In genomic region chr5:7894860-7895259, GRCh38 we compare ENCODE assay signal across 10 cellular contexts. TPM values are rescaled to one million over a fixed set of nuclear protein-coding genes. Genes with fewer than 3 reads are reported as not detected.
DNase-seq lines count a peak whose midpoint lies in the region; ATAC-seq lines count a peak whose summit lies in the region.
"Had no signal": no experiment of that assay in that cellular context is flagged by ENCODE, and none has a peak within 500 bp of the region (broad histone marks: within the 10 kb centered on the region; RNA-seq: fewer than 3 reads in every experiment).

No MANE protein-coding gene starts in this region.

- H3K4me1 Mint-ChIP-seq in activated T-cell treated with anti-CD3 and anti-CD28 coated beads, Interleukin-2, amount 50 U/mL, for 4 hours (ENCODE audit: low read depth), result peaks cover 10% of the 10 kb centered on the region
- H3K4me1 Mint-ChIP-seq in stimulated activated naive CD8-positive, alpha-beta T cell treated with anti-CD3 and anti-CD28 coated beads, Interleukin-15, Interleukin-2, amounts not matched to agents 100 ng/mL and 50 ng/mL, for 24 hours (ENCODE audit: low read depth), result peaks cover 15% of the 10 kb centered on the region

- H3K9me3 Mint-ChIP-seq in activated T-cell treated with anti-CD3 and anti-CD28 coated beads, Interleukin-2, amount 50 U/mL, for 4 hours, result no peaks in the 10 kb centered on the region
- no peaks in the 10 kb centered on the region for H3K9me3 Mint-ChIP-seq in stimulated activated naive CD8-positive, alpha-beta T cell treated with anti-CD3 and anti-CD28 coated beads, Interleukin-15, Interleukin-2, amounts not matched to agents 100 ng/mL and 50 ng/mL, for 24 hours

- peak; percentile 78 to 83 for ATAC-seq in activated T-cell treated with anti-CD3 and anti-CD28 coated beads, Interleukin-2, amount 50 U/mL, for 4 hours
- peak; percentile 98 for ATAC-seq in GM21723 (IDR thresholded peaks at IDR 0.05; ENCODE audit: unreplicated experiment)
- ATAC-seq in HG03175 (IDR thresholded peaks at IDR 0.05; ENCODE audit: unreplicated experiment), result peak; percentile 96
- ATAC-seq: upper lobe of right lung had no signal

- no peaks in the 10 kb centered on the region for H3K27me3 Mint-ChIP-seq in activated T-cell treated with anti-CD3 and anti-CD28 coated beads, Interleukin-2, amount 50 U/mL, for 4 hours (ENCODE audit: low read depth)
- H3K27me3 Mint-ChIP-seq in stimulated activated naive CD8-positive, alpha-beta T cell treated with anti-CD3 and anti-CD28 coated beads, Interleukin-15, Interleukin-2, amounts not matched to agents 100 ng/mL and 50 ng/mL, for 24 hours, result no peaks in the 10 kb centered on the region

- DNase-seq in activated T-cell treated with anti-CD3 and anti-CD28 coated beads, Interleukin-2, amount 50 U/mL, for 4 hours, result no peak
- DNase-seq in activated T-cell treated with anti-CD3 and anti-CD28 coated beads, Interleukin-2, amount 50 U/mL, for 1 hour, result no peak
- no peak for DNase-seq in GF-D8 (lab: John Stamatoyannopoulos, UW)
- DNase-seq in stimulated activated naive CD4-positive, alpha-beta T cell treated with Interleukin-2 at 50 U/mL for 16 hours (lab: John Stamatoyannopoulos, UW), result no peak
- no peak for DNase-seq in KBM-7
- DNase-seq: foreskin fibroblast, upper lobe of right lung had no signal

- H3K36me3 Mint-ChIP-seq in activated T-cell treated with anti-CD3 and anti-CD28 coated beads, Interleukin-2, amount 50 U/mL, for 4 hours (ENCODE audit: insufficient read depth), result peaks cover 73% of the 10 kb centered on the region
- H3K36me3 Mint-ChIP-seq in stimulated activated naive CD8-positive, alpha-beta T cell treated with anti-CD3 and anti-CD28 coated beads, Interleukin-15, Interleukin-2, amounts not matched to agents 100 ng/mL and 50 ng/mL, for 24 hours (ENCODE audit: low read depth), result peaks cover 88% of the 10 kb centered on the region

- H3K4me3 Mint-ChIP-seq in activated T-cell treated with anti-CD3 and anti-CD28 coated beads, Interleukin-2, amount 50 U/mL, for 4 hours, result no peak overlapping the region
- H3K4me3 Mint-ChIP-seq in stimulated activated naive CD8-positive, alpha-beta T cell treated with anti-CD3 and anti-CD28 coated beads, Interleukin-15, Interleukin-2, amounts not matched to agents 100 ng/mL and 50 ng/mL, for 24 hours, result no peak overlapping the region

- peak overlapping the region; percentile 26 for H3K27ac Mint-ChIP-seq in stimulated activated naive CD8-positive, alpha-beta T cell treated with anti-CD3 and anti-CD28 coated beads, Interleukin-15, Interleukin-2, amounts not matched to agents 100 ng/mL and 50 ng/mL, for 24 hours

- in situ Hi-C loops in KBM-7 (cut with MboI; ENCODE audit: low pct_unique_long_range_greater_than_20kb, low sequenced_read_pairs), result no loop called here

RNA-seq across cellular contexts. Expression of gene MTRR, which starts 25.9 kb away (rescaled TPM):
- total RNA-seq in activated T-cell treated with anti-CD3 and anti-CD28 coated beads, Interleukin-2, amount 50 U/mL, for 4 hours, result 10 to 100 TPM; 57.2 to 64.8 (median 57.9) TPM

RNA-seq across cellular contexts. Expression of gene FASTKD3, which starts 26.0 kb away (rescaled TPM):
- 10 to 100 TPM; 18.2 to 22.5 (median 19.8) TPM for total RNA-seq in activated T-cell treated with anti-CD3 and anti-CD28 coated beads, Interleukin-2, amount 50 U/mL, for 4 hours

RNA-seq across cellular contexts. Expression of gene CFAP90, which starts 43.9 kb away (rescaled TPM):
- not detected for total RNA-seq in activated T-cell treated with anti-CD3 and anti-CD28 coated beads, Interleukin-2, amount 50 U/mL, for 4 hours
